ENCODE assay signal across 2 cellular contexts in the genomic region with DNA sequence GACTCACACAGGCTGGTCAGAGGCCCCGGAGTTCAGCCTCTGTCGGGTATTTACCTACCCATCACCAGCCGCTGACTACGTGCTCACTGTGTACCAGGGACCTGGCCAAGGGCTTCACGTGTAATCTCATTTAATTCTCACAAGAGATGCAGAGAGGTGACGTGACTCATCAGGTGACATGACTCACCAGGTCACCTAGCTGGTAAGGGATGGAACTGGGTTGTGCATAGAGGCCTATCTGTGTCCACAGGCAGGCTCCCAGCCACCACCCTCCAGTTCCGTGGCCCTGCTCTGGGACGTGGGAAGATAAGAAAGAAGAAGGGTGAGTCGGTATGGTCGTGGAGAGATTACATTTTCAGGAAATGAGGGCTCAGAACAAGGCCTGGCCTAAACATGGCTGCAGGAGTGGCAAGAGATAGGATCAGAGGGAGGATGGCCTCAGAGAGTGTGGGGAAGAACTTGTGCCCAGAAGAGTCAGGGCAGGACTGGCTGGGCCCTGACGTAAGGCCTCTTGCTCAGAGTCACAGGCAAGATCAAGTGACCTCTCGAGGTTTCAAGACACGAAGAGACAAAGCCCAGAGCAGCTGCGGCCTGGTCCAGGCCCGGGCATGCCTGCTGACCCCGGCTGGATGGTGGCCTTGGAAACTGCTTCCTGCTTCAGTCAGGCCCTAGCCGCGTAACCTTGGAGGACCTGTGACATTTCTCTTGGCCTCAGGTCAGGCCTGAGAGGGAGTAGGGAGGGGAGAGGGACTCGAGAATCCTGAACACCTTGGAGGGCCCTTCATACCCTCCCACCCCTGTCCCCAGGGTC.
TF ChIP-seq lines count a peak whose summit lies in the region.

No MANE protein-coding gene starts in this region.

TF ChIP-seq in K562, 482 proteins besides CTCF, POLR2A, EP300 and RAD21 (continued from another document and continues in another):
- TF ChIP-seq, protein P1, sequence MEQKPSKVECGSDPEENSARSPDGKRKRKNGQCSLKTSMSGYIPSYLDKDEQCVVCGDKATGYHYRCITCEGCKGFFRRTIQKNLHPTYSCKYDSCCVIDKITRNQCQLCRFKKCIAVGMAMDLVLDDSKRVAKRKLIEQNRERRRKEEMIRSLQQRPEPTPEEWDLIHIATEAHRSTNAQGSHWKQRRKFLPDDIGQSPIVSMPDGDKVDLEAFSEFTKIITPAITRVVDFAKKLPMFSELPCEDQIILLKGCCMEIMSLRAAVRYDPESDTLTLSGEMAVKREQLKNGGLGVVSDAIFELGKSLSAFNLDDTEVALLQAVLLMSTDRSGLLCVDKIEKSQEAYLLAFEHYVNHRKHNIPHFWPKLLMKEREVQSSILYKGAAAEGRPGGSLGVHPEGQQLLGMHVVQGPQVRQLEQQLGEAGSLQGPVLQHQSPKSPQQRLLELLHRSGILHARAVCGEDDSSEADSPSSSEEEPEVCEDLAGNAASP (IDR thresholded peaks at IDR 0.05): no peak
- TF ChIP-seq LCOR (CRISPR knock-in tag; IDR thresholded peaks at IDR 0.05) (peak; percentile 94), DIDO1 (tag; IDR thresholded peaks at IDR 0.05; ENCODE audit: low read depth) (peak; percentile 83), ZNF707 (CRISPR knock-in tag; conservative IDR thresholded peaks at IDR 0.05) (peak; percentile 69; the same call in 1 of the 2 replicates), RNF2 (IDR thresholded peaks at IDR 0.05) (peak; percentile 96), HNRNPLL (IDR thresholded peaks at IDR 0.05; ENCODE audit: low read depth, low read length, poor library complexity, severe bottlenecking) (peak; percentile 16), RCOR1 (IDR thresholded peaks at IDR 0.05; ENCODE audit: borderline replicate concordance in 1 of 2, low read depth in 2 of 2, low read length in 2 of 2) (peak; percentile 95 to 98), POLR3A (IDR thresholded peaks at IDR 0.05; ENCODE audit: borderline replicate concordance, extremely low read depth, insufficient read depth, insufficient read length) (no peak), SNRNP70 (optimal IDR thresholded peaks at IDR 0.05; ENCODE audit: low read depth, low read length) (no peak), SMARCC2 (IDR thresholded peaks at IDR 0.05; ENCODE audit: low read depth) (peak; percentile 99), ZC3H4 (CRISPR knock-in tag; IDR thresholded peaks at IDR 0.05; ENCODE audit: borderline replicate concordance) (no peak), MTA1 (IDR thresholded peaks at IDR 0.05; ENCODE audit: borderline replicate concordance) (peak; percentile 94), MCM3 (IDR thresholded peaks at IDR 0.05) (no peak), SMAD4 (CRISPR knock-in tag; conservative IDR thresholded peaks at IDR 0.05) (peak; percentile 99), ETV6 (IDR thresholded peaks at IDR 0.05; ENCODE audit: borderline replicate concordance in 1 of 2, low read depth in 2 of 2, low read length in 1 of 2) (no peak; a peak in 1 of 4 replicates), ETV6 (CRISPR knock-in tag; IDR thresholded peaks at IDR 0.05; ENCODE audit: borderline replicate concordance) (no peak), CHCHD3 (CRISPR knock-in tag; IDR thresholded peaks at IDR 0.05) (no peak), CBFB (CRISPR knock-in tag; IDR thresholded peaks at IDR 0.05) (peak; percentile 53; the same call in 1 of the 2 replicates)
- TF ChIP-seq, protein P2, sequence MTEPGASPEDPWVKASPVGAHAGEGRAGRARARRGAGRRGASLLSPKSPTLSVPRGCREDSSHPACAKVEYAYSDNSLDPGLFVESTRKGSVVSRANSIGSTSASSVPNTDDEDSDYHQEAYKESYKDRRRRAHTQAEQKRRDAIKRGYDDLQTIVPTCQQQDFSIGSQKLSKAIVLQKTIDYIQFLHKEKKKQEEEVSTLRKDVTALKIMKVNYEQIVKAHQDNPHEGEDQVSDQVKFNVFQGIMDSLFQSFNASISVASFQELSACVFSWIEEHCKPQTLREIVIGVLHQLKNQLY (CRISPR knock-in tag; conservative IDR thresholded peaks at IDR 0.05): no peak
- TF ChIP-seq, protein P3, sequence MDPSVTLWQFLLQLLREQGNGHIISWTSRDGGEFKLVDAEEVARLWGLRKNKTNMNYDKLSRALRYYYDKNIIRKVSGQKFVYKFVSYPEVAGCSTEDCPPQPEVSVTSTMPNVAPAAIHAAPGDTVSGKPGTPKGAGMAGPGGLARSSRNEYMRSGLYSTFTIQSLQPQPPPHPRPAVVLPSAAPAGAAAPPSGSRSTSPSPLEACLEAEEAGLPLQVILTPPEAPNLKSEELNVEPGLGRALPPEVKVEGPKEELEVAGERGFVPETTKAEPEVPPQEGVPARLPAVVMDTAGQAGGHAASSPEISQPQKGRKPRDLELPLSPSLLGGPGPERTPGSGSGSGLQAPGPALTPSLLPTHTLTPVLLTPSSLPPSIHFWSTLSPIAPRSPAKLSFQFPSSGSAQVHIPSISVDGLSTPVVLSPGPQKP (CRISPR knock-in tag; IDR thresholded peaks at IDR 0.05): no peak
- TF ChIP-seq, protein P4, sequence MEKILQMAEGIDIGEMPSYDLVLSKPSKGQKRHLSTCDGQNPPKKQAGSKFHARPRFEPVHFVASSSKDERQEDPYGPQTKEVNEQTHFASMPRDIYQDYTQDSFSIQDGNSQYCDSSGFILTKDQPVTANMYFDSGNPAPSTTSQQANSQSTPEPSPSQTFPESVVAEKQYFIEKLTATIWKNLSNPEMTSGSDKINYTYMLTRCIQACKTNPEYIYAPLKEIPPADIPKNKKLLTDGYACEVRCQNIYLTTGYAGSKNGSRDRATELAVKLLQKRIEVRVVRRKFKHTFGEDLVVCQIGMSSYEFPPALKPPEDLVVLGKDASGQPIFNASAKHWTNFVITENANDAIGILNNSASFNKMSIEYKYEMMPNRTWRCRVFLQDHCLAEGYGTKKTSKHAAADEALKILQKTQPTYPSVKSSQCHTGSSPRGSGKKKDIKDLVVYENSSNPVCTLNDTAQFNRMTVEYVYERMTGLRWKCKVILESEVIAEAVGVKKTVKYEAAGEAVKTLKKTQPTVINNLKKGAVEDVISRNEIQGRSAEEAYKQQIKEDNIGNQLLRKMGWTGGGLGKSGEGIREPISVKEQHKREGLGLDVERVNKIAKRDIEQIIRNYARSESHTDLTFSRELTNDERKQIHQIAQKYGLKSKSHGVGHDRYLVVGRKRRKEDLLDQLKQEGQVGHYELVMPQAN (IDR thresholded peaks at IDR 0.05; ENCODE audit: borderline replicate concordance): peak; percentile 39; the same call in 1 of the 2 replicates
- TF ChIP-seq, protein P5, sequence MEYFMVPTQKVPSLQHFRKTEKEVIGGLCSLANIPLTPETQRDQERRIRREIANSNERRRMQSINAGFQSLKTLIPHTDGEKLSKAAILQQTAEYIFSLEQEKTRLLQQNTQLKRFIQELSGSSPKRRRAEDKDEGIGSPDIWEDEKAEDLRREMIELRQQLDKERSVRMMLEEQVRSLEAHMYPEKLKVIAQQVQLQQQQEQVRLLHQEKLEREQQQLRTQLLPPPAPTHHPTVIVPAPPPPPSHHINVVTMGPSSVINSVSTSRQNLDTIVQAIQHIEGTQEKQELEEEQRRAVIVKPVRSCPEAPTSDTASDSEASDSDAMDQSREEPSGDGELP (CRISPR knock-in tag; IDR thresholded peaks at IDR 0.05; ENCODE audit: borderline replicate concordance): peak; percentile 96

TF ChIP-seq in HepG2, 621 proteins besides CTCF, POLR2A, EP300 and RAD21 (continued from another document and continues in another):
- TF ChIP-seq TBX2 (CRISPR knock-in tag; IDR thresholded peaks at IDR 0.05; ENCODE audit: borderline replicate concordance): peak; percentile 50; the same call in 1 of the 2 replicates
- TF ChIP-seq ATF1 (CRISPR knock-in tag; IDR thresholded peaks at IDR 0.05): peak; percentile 82
- TF ChIP-seq, protein P6, sequence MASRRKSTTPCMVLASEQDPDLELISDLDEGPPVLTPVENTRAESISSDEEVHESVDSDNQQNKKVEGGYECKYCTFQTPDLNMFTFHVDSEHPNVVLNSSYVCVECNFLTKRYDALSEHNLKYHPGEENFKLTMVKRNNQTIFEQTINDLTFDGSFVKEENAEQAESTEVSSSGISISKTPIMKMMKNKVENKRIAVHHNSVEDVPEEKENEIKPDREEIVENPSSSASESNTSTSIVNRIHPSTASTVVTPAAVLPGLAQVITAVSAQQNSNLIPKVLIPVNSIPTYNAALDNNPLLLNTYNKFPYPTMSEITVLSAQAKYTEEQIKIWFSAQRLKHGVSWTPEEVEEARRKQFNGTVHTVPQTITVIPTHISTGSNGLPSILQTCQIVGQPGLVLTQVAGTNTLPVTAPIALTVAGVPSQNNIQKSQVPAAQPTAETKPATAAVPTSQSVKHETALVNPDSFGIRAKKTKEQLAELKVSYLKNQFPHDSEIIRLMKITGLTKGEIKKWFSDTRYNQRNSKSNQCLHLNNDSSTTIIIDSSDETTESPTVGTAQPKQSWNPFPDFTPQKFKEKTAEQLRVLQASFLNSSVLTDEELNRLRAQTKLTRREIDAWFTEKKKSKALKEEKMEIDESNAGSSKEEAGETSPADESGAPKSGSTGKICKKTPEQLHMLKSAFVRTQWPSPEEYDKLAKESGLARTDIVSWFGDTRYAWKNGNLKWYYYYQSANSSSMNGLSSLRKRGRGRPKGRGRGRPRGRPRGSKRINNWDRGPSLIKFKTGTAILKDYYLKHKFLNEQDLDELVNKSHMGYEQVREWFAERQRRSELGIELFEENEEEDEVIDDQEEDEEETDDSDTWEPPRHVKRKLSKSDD (CRISPR knock-in tag; IDR thresholded peaks at IDR 0.05; ENCODE audit: low read depth): no peak
- peak; percentile 55; the same call in 1 of the 2 replicates for TF ChIP-seq DMAP1 (CRISPR knock-in tag; IDR thresholded peaks at IDR 0.05)
- peak; percentile 45; the same call in 1 of the 2 replicates for TF ChIP-seq HMG20A (CRISPR knock-in tag; IDR thresholded peaks at IDR 0.05; ENCODE audit: borderline replicate concordance)
- TF ChIP-seq, protein P7, sequence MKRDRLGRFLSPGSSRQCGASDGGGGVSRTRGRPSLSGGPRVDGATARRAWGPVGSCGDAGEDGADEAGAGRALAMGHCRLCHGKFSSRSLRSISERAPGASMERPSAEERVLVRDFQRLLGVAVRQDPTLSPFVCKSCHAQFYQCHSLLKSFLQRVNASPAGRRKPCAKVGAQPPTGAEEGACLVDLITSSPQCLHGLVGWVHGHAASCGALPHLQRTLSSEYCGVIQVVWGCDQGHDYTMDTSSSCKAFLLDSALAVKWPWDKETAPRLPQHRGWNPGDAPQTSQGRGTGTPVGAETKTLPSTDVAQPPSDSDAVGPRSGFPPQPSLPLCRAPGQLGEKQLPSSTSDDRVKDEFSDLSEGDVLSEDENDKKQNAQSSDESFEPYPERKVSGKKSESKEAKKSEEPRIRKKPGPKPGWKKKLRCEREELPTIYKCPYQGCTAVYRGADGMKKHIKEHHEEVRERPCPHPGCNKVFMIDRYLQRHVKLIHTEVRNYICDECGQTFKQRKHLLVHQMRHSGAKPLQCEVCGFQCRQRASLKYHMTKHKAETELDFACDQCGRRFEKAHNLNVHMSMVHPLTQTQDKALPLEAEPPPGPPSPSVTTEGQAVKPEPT (CRISPR knock-in tag; IDR thresholded peaks at IDR 0.05; ENCODE audit: low read depth): peak; percentile 64; the same call in 1 of the 2 replicates
- TF ChIP-seq, protein P8, sequence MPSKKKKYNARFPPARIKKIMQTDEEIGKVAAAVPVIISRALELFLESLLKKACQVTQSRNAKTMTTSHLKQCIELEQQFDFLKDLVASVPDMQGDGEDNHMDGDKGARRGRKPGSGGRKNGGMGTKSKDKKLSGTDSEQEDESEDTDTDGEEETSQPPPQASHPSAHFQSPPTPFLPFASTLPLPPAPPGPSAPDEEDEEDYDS (CRISPR knock-in tag; IDR thresholded peaks at IDR 0.05): peak; percentile 79
- TF ChIP-seq, protein P9, sequence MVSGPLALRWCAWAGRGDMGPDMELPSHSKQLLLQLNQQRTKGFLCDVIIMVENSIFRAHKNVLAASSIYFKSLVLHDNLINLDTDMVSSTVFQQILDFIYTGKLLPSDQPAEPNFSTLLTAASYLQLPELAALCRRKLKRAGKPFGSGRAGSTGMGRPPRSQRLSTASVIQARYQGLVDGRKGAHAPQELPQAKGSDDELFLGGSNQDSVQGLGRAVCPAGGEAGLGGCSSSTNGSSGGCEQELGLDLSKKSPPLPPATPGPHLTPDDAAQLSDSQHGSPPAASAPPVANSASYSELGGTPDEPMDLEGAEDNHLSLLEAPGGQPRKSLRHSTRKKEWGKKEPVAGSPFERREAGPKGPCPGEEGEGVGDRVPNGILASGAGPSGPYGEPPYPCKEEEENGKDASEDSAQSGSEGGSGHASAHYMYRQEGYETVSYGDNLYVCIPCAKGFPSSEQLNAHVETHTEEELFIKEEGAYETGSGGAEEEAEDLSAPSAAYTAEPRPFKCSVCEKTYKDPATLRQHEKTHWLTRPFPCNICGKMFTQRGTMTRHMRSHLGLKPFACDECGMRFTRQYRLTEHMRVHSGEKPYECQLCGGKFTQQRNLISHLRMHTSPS (CRISPR knock-in tag; IDR thresholded peaks at IDR 0.05; ENCODE audit: low read depth): peak; percentile 81; the same call in 1 of the 2 replicates
- 0 out of 2 replicates have a peak, but pooled peaks have one; percentile 43 for TF ChIP-seq ZNF383 (CRISPR knock-in tag; IDR thresholded peaks at IDR 0.05; ENCODE audit: borderline replicate concordance)
- TF ChIP-seq FOSL1 (CRISPR knock-in tag; IDR thresholded peaks at IDR 0.05; ENCODE audit: borderline replicate concordance): peak; percentile 74; the same call in 1 of the 2 replicates
- TF ChIP-seq RXRA (CRISPR knock-in tag; IDR thresholded peaks at IDR 0.05): peak; percentile 75
- TF ChIP-seq, protein P10, sequence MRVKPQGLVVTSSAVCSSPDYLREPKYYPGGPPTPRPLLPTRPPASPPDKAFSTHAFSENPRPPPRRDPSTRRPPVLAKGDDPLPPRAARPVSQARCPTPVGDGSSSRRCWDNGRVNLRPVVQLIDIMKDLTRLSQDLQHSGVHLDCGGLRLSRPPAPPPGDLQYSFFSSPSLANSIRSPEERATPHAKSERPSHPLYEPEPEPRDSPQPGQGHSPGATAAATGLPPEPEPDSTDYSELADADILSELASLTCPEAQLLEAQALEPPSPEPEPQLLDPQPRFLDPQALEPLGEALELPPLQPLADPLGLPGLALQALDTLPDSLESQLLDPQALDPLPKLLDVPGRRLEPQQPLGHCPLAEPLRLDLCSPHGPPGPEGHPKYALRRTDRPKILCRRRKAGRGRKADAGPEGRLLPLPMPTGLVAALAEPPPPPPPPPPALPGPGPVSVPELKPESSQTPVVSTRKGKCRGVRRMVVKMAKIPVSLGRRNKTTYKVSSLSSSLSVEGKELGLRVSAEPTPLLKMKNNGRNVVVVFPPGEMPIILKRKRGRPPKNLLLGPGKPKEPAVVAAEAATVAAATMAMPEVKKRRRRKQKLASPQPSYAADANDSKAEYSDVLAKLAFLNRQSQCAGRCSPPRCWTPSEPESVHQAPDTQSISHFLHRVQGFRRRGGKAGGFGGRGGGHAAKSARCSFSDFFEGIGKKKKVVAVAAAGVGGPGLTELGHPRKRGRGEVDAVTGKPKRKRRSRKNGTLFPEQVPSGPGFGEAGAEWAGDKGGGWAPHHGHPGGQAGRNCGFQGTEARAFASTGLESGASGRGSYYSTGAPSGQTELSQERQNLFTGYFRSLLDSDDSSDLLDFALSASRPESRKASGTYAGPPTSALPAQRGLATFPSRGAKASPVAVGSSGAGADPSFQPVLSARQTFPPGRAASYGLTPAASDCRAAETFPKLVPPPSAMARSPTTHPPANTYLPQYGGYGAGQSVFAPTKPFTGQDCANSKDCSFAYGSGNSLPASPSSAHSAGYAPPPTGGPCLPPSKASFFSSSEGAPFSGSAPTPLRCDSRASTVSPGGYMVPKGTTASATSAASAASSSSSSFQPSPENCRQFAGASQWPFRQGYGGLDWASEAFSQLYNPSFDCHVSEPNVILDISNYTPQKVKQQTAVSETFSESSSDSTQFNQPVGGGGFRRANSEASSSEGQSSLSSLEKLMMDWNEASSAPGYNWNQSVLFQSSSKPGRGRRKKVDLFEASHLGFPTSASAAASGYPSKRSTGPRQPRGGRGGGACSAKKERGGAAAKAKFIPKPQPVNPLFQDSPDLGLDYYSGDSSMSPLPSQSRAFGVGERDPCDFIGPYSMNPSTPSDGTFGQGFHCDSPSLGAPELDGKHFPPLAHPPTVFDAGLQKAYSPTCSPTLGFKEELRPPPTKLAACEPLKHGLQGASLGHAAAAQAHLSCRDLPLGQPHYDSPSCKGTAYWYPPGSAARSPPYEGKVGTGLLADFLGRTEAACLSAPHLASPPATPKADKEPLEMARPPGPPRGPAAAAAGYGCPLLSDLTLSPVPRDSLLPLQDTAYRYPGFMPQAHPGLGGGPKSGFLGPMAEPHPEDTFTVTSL (CRISPR knock-in tag; IDR thresholded peaks at IDR 0.05; ENCODE audit: borderline replicate concordance): no peak; the same call in 1 of the 2 replicates
